In genomic region chr3:114080201-114080600, GRCh38 we compare ENCODE assay signal across 20 cellular contexts.
"Had no signal": no experiment of that assay in that cellular context is flagged by ENCODE, and none has a peak within 500 bp of the region (broad histone marks: within the 10 kb centered on the region; RNA-seq: fewer than 3 reads in every experiment).

No MANE protein-coding gene starts in this region.

- H3K4me1 ChIP-seq: transverse colon had no signal

- DNase-seq: activated CD4-positive, alpha-beta T cell treated with anti-CD3 and anti-CD28 coated beads for 1 hour; activated CD8-positive, alpha-beta memory T cell treated with anti-CD3 and anti-CD28 coated beads for 24 hours; activated CD8-positive, alpha-beta memory T cell treated with anti-CD3 and anti-CD28 coated beads, Interleukin-2, amount 50 U/mL, for 48 hours; activated gamma-delta T cell treated with Interleukin-2 at 50 U/mL for 16 hours; amygdala; hypothalamus; islet precursor cell; occipital lobe; posterior cingulate gyrus; stimulated activated CD4-positive, alpha-beta T cell treated with anti-CD3 and anti-CD28 coated beads, Interleukin-2, amount 100 ng/mL, for 24 hours; stimulated activated naive CD8-positive, alpha-beta T cell treated with anti-CD3 and anti-CD28 coated beads, Interleukin-15, Interleukin-2, amounts not matched to agents 100 U/mL and 50 U/mL, for 24 hours; SW 1271; T-helper 2 cell; transverse colon had no signal

- H3K27ac Mint-ChIP-seq: activated naive CD8-positive, alpha-beta T cell had no signal

- H3K9me3 Mint-ChIP-seq: brain; central memory CD8-positive, alpha-beta T cell had no signal

- H3K27ac ChIP-seq: coronary artery, transverse colon, VCaP had no signal

- ATAC-seq: left lobe of liver; stimulated activated naive CD8-positive, alpha-beta T cell treated with anti-CD3 and anti-CD28 coated beads, Interleukin-15, Interleukin-2, amounts not matched to agents 100 U/mL and 50 U/mL, for 24 hours had no signal

- H3K27me3 Mint-ChIP-seq: activated naive CD8-positive, alpha-beta T cell; brain; central memory CD8-positive, alpha-beta T cell had no signal

- H3K27me3 ChIP-seq: transverse colon had no signal

- H3K4me1 Mint-ChIP-seq: brain; central memory CD8-positive, alpha-beta T cell had no signal

- H3K4me3 Mint-ChIP-seq: activated naive CD8-positive, alpha-beta T cell; brain; central memory CD8-positive, alpha-beta T cell had no signal

- H3K4me3 ChIP-seq: coronary artery, transverse colon had no signal

- H3K9me3 ChIP-seq: transverse colon had no signal
